16 cellular contexts compared by ENCODE assay signal in the genomic region with DNA sequence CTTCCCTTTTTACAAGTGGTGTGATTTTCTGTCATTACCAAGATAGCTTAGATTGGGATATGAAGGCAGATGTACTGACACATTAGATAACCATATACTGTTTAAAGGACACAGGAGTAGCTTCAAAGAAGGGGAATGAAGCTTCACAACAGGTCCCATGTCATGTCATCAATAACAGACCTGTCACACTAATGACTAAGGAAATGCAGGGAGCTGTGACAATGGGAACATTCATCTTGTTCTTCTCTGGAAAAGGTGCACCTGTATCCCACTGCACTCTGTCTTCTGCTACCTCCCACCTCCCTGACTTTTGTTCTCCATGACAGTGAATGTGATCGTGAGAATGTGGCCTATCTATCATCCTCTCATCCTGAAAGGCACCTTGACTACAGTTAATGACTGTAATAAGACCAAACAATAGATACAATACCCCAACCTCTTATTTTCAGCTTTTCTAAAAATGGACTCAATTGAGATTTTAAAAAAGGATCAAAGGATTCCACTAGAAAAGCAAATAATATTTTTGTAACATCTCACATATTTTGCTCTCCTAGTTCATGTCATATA.
DNase-seq lines count a peak whose midpoint lies in the region; ATAC-seq and TF ChIP-seq lines count a peak whose summit lies in the region.
"Had no signal": no experiment of that assay in that cellular context is flagged by ENCODE, and none has a peak within 500 bp of the region (broad histone marks: within the 10 kb centered on the region; RNA-seq: fewer than 3 reads in every experiment).

No MANE protein-coding gene starts in this region.

- no peak overlapping the region for H2AFZ ChIP-seq in H9 (ENCODE audit: low read length)

- no peaks in the 10 kb centered on the region for H3K23me2 ChIP-seq in H9 (ENCODE audit: insufficient read length, low read depth, low read length, poor library complexity, severe bottlenecking)

- no peak overlapping the region for H4K5ac ChIP-seq in mesendoderm (ENCODE audit: low read length)
- no peak overlapping the region for H4K5ac ChIP-seq in H9 (ENCODE audit: insufficient read length, low read depth, low read length)

- no peaks in the 10 kb centered on the region for H3K27me3 Mint-ChIP-seq in H9 (ENCODE audit: low read depth)

- no peaks in the 10 kb centered on the region for H3K79me2 ChIP-seq in mesendoderm (ENCODE audit: control insufficient read depth, insufficient read depth, low read length)
- no peaks in the 10 kb centered on the region for H3K79me2 ChIP-seq in H9 (ENCODE audit: insufficient read depth, low read length)

- H4K8ac ChIP-seq in mesendoderm (ENCODE audit: low read depth, low read length) (no peak overlapping the region), H9 (replicated peaks; ENCODE audit: insufficient read length, low read depth, low read length) (no peak overlapping the region)

- no peak overlapping the region for H2BK12ac ChIP-seq in H9 (ENCODE audit: insufficient read length, low read depth, low read length)

- no peak overlapping the region for H2BK15ac ChIP-seq in mesendoderm (replicated peaks; ENCODE audit: low read depth)
- no peak overlapping the region for H2BK15ac ChIP-seq in H9 (ENCODE audit: low read depth, low read length)

- H2AK5ac ChIP-seq in mesendoderm (ENCODE audit: low read length) (no peak overlapping the region), H9 (ENCODE audit: insufficient read length, low read length) (no peak overlapping the region)

- H3K36me3 Mint-ChIP-seq in H9 (ENCODE audit: insufficient read depth in 1 of 3, low read depth in 3 of 3): peaks cover 0 to 2% (median 0%) of the 10 kb centered on the region in 3 experiments; a peak in 1 of 7 replicates
- H3K36me3 Mint-ChIP-seq: CD14-positive monocyte; CD8-positive, alpha-beta T cell had no signal

- H3K79me1 ChIP-seq in mesendoderm (ENCODE audit: low read length) (no peaks in the 10 kb centered on the region), H9 (ENCODE audit: insufficient read depth, low read depth, low read length, poor library complexity, severe bottlenecking) (no peaks in the 10 kb centered on the region)

- H3K4me1 ChIP-seq in mesendoderm (ENCODE audit: control insufficient read depth, low read depth, low read length) (no peaks in the 10 kb centered on the region), H9 (ENCODE audit: insufficient read depth, low read length) (no peaks in the 10 kb centered on the region)
- H3K4me1 ChIP-seq: A549, Caco-2, HAP-1 had no signal

- no peak overlapping the region for H2BK120ac ChIP-seq in mesendoderm (ENCODE audit: low read depth, low read length)
- H2BK120ac ChIP-seq in H9 (ENCODE audit: low read depth, low read length, poor library complexity, severe bottlenecking): no peak overlapping the region

- H3K36me3 ChIP-seq in mesendoderm (ENCODE audit: control insufficient read depth, insufficient read depth, low read length): no peaks in the 10 kb centered on the region
- H3K36me3 ChIP-seq: HAP-1 had no signal

- H3K14ac ChIP-seq in H9 (ENCODE audit: insufficient read depth, low read length): no peak overlapping the region

- no CpG with 5 or more reads among the region's 1 CpG for WGBS in mesendoderm (ENCODE audit: extremely low coverage, insufficient coverage, low lambda C conversion rate)
- no CpG with 5 or more reads among the region's 1 CpG for WGBS in H9 (ENCODE audit: extremely low coverage, insufficient read length, low lambda C conversion rate)

- no peak overlapping the region for H3K27ac Mint-ChIP-seq in H9
- H3K27ac Mint-ChIP-seq: CD14-positive monocyte; CD8-positive, alpha-beta T cell had no signal

- H3K9me3 ChIP-seq in H9 (ENCODE audit: control insufficient read depth, low read depth, low read length): no peaks in the 10 kb centered on the region
- H3K9me3 ChIP-seq: A549, Caco-2, HAP-1 had no signal

- no peak overlapping the region for H2BK20ac ChIP-seq in H9 (ENCODE audit: low read depth, low read length, poor library complexity, severe bottlenecking)

- DNase-seq in NCI-H1417 (lab: John Stamatoyannopoulos, UW) (peak; percentile 7 to 86 (median 35)), NCI-H1930 (lab: John Stamatoyannopoulos, UW) (peak; percentile 41 to 72), NCI-H69 (lab: John Stamatoyannopoulos, UW) (peak; percentile 1), mesendoderm (no peak), H9 (no peak), A172 (ENCODE audit: low spot score) (no peak), amygdala (lab: John Stamatoyannopoulos, UW) (no peak)
- DNase-seq: Caco-2; CD8-positive, alpha-beta T cell; DND-41; GDM1; GOT3 had no signal

- H4K20me1 ChIP-seq in H9 (ENCODE audit: control insufficient read depth, insufficient read depth, insufficient read length): no peaks in the 10 kb centered on the region

- H3K27ac ChIP-seq in mesendoderm (ENCODE audit: low read depth, low read length) (no peak overlapping the region), H9 (ENCODE audit: insufficient read length, low read depth, low read length) (no peak overlapping the region)
- H3K27ac ChIP-seq: A549 had no signal

- no peak overlapping the region for H3K4me3 Mint-ChIP-seq in H9
- H3K4me3 Mint-ChIP-seq: CD14-positive monocyte; CD8-positive, alpha-beta T cell had no signal

- H3K4ac ChIP-seq in mesendoderm (ENCODE audit: low read depth, low read length) (no peak overlapping the region), H9 (ENCODE audit: low read depth, low read length) (no peak overlapping the region)

- no peak overlapping the region for H3K4me2 ChIP-seq in mesendoderm (ENCODE audit: low read length)
- no peak overlapping the region for H3K4me2 ChIP-seq in H9 (ENCODE audit: insufficient read depth, insufficient read length, low read length)
- H3K4me2 ChIP-seq: A549 had no signal

- H3K27me3 ChIP-seq in mesendoderm (ENCODE audit: insufficient read depth, low read length, poor library complexity) (no peaks in the 10 kb centered on the region), H9 (ENCODE audit: insufficient read depth, low read length) (no peaks in the 10 kb centered on the region)

- no peak for ATAC-seq in HG03139 (IDR thresholded peaks at IDR 0.05; ENCODE audit: unreplicated experiment)
- ATAC-seq: A549; CD8-positive, alpha-beta T cell had no signal

- no peaks in the 10 kb centered on the region; a peak in 1 of 5 replicates for H3K9me3 Mint-ChIP-seq in H9
- H3K9me3 Mint-ChIP-seq: CD8-positive, alpha-beta T cell had no signal

- no peak overlapping the region for H3T11ph ChIP-seq in H9 (ENCODE audit: low read length)

- H3K4me1 Mint-ChIP-seq in H9: no peaks in the 10 kb centered on the region; a peak in 1 of 4 replicates
- H3K4me1 Mint-ChIP-seq: CD14-positive monocyte had no signal

- no peak for TF ChIP-seq CTCF in H9 (conservative IDR thresholded peaks at IDR 0.05)

- H2BK5ac ChIP-seq in mesendoderm (ENCODE audit: low read length): no peak overlapping the region
- H2BK5ac ChIP-seq in H9 (ENCODE audit: insufficient read length, low read length): no peak overlapping the region

- no peak overlapping the region for H3K4me3 ChIP-seq in mesendoderm (ENCODE audit: low read length)
- H3K4me3 ChIP-seq: A549, HAP-1 had no signal

- no peak overlapping the region for H3K18ac ChIP-seq in mesendoderm (ENCODE audit: low read length)
- H3K18ac ChIP-seq in H9 (ENCODE audit: insufficient read length, low read depth, low read length): no peak overlapping the region

- H3K56ac ChIP-seq in mesendoderm (ENCODE audit: low read length): no peak overlapping the region
- H3K56ac ChIP-seq in H9 (ENCODE audit: insufficient read length, low read depth, low read length): no peak overlapping the region

- no peak overlapping the region for H3K9ac ChIP-seq in mesendoderm (ENCODE audit: low read length)
- no peak overlapping the region for H3K9ac ChIP-seq in H9 (ENCODE audit: extremely low read depth, insufficient read length, low read length)

- peak overlapping the region; percentile 45 for H3K23ac ChIP-seq in mesendoderm (ENCODE audit: low read length)
- H3K23ac ChIP-seq in H9 (ENCODE audit: insufficient read length, low read depth, low read length): no peak overlapping the region

- no peak overlapping the region for H4K91ac ChIP-seq in H9 (ENCODE audit: insufficient read length, low read depth, low read length)

Comparison
In these comparisons a context has a peak if more than half of its experiments do, and no peak if none do; other contexts are left out.
1. DNase-seq: peak in NCI-H1417 (3 of 3), NCI-H1930 (2 of 2) and NCI-H69 (single experiment); none in mesendoderm (single experiment), H9 (single experiment), A172 (single experiment) and amygdala (0 of 56).